ENCODE assay signal across 10 cellular contexts in the genomic region with DNA sequence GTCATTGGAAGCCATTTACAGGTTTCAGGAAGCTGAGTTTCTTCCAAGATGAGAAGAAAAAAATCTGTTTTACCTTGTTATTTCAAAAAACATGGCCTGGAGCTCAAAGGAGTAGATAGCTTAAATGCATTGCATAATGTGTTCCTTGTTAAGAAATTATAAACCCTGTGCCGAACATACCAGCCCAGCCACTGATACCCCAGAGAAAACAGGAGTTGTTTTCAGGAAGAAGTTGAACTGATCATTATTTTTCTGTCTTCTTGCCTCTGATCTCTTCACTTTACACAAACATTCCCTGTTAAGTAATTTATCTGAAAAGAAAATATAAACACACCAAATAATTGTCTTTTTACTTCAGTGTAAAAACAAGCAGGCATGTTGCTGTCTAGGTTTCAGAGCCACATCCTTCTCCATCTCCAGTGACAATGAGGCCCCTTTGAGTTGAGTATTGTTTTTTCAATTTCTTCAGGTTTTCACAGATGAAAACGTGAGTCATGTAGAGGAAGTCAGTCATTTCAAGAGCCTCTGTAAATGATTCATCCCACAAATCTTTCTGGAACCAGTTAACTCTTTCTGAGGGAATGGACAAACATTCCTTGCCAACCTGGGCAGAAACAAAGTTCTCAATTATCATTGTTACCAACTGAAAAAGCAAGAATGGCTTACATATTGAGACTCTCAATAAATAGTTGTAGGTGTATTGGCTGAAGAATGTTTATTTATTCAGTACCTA.
DNase-seq lines count a peak whose midpoint lies in the region; ATAC-seq, FAIRE-seq and TF ChIP-seq lines count a peak whose summit lies in the region.
"Had no signal": no experiment of that assay in that cellular context is flagged by ENCODE, and none has a peak within 500 bp of the region (broad histone marks: within the 10 kb centered on the region; RNA-seq: fewer than 3 reads in every experiment).

No MANE protein-coding gene starts in this region.

- H3K9me2 ChIP-seq in hepatocyte (replicated peaks; ENCODE audit: insufficient read depth) = no peaks in the 10 kb centered on the region

- 3% methylated on average over 2 of the region's 2 CpGs for WGBS in A549 (ENCODE audit: missing lambda C conversion rate)
- 20% methylated on average over 2 of the region's 2 CpGs for WGBS in hepatocyte (ENCODE audit: low lambda C conversion rate, missing lambda C conversion rate)

- FAIRE-seq in A549 (lab: Jason Lieb, UNC) = peak; percentile 86

- H3K4me3 ChIP-seq in A549 (no peak overlapping the region), SJCRH30 (no peak overlapping the region), hepatocyte (no peak overlapping the region), WERI-Rb-1 (ENCODE audit: low read depth, low read length) (no peak overlapping the region), H7 (ENCODE audit: insufficient read depth, low read depth, low read length) (no peak overlapping the region)
- H3K4me3 ChIP-seq: BLaER1 had no signal

- H3K9me3 ChIP-seq in A549 = peaks cover 15% of the 10 kb centered on the region; the same call in 2 of the 3 replicates
- no peaks in the 10 kb centered on the region; the same call in 1 of the 2 replicates for H3K9me3 ChIP-seq in SJCRH30 (replicated peaks)
- no peaks in the 10 kb centered on the region for H3K9me3 ChIP-seq in hepatocyte (ENCODE audit: low read depth)
- H3K9me3 ChIP-seq in WERI-Rb-1 (ENCODE audit: severe bottlenecking) = peaks cover 9% of the 10 kb centered on the region
- H3K9me3 ChIP-seq: BLaER1 had no signal

- ATAC-seq in A549 (peak; percentile 96), HG03469 (IDR thresholded peaks at IDR 0.05; ENCODE audit: unreplicated experiment) (no peak)

- peak overlapping the region; percentile 7 for H2AFZ ChIP-seq in hepatocyte

- peak; percentile 40 to 50; a peak in 2 of 5 replicates for TF ChIP-seq EP300 in A549 (IDR thresholded peaks at IDR 0.05)

- TF ChIP-seq CTCF in A549 (IDR thresholded peaks at IDR 0.05) = no peak
- TF ChIP-seq CTCF in hepatocyte (IDR thresholded peaks at IDR 0.05; ENCODE audit: poor library complexity) = no peak
- no peak for TF ChIP-seq CTCF in WERI-Rb-1 (IDR thresholded peaks at IDR 0.05; ENCODE audit: low read depth, low read length)

- no peaks in the 10 kb centered on the region for H3K79me2 ChIP-seq in hepatocyte

- POLR2A ChIA-PET in A549 (lab: Yijun Ruan, JAX) = no interaction called here

- no peak for TF ChIP-seq POLR2A in A549 (IDR thresholded peaks at IDR 0.05; ENCODE audit: low read length)

- CTCF ChIA-PET in A549 (lab: Yijun Ruan, JAX) = interaction anchor here (0.9 to 1.6 kb wide), 3 partner anchors 41 to 443 kb away, joined by 4 to 7 read pairs (median 4); no protein-coding TSS in a partner anchor

- peak; percentile 57 to 83 for DNase-seq in A549 (ENCODE audit: low read depth in 1 of 2, low spot score in 1 of 2)
- peak; percentile 86 for DNase-seq in H4 (ENCODE audit: low spot score)
- DNase-seq in SJCRH30 = peak in 1 of 2 experiments; percentile 24
- DNase-seq in hepatocyte (ENCODE audit: low spot score) = peak; percentile 40
- DNase-seq in T-helper 9 cell = no peak
- no peak for DNase-seq in WERI-Rb-1
- no peak for DNase-seq in H7
- DNase-seq: endodermal cell had no signal

- peak; percentile 22 to 29; a peak in 2 of 5 replicates for TF ChIP-seq RAD21 in A549 (conservative IDR thresholded peaks at IDR 0.05 in 1 of 2, IDR thresholded peaks at IDR 0.05 in 1 of 2)

- H3K27me3 ChIP-seq in SJCRH30 = no peaks in the 10 kb centered on the region
- H3K27me3 ChIP-seq in hepatocyte = no peaks in the 10 kb centered on the region
- no peaks in the 10 kb centered on the region for H3K27me3 ChIP-seq in WERI-Rb-1 (ENCODE audit: insufficient read depth, low read depth, severe bottlenecking)
- no peaks in the 10 kb centered on the region for H3K27me3 ChIP-seq in H7 (ENCODE audit: control insufficient read depth, insufficient read depth, low read length)
- H3K27me3 ChIP-seq: BLaER1 had no signal

- H3K36me3 ChIP-seq in SJCRH30 (no peaks in the 10 kb centered on the region), hepatocyte (replicated peaks; ENCODE audit: insufficient read depth, low read depth) (no peaks in the 10 kb centered on the region), WERI-Rb-1 (no peaks in the 10 kb centered on the region), H7 (replicated peaks; ENCODE audit: control insufficient read depth, insufficient read depth, low read length) (no peaks in the 10 kb centered on the region)
- H3K36me3 ChIP-seq: BLaER1 had no signal

- H3K27ac ChIP-seq in A549 (peak overlapping the region; percentile 75 to 86), SJCRH30 (peak overlapping the region; percentile 60), hepatocyte (peak overlapping the region; percentile 70), WERI-Rb-1 (no peak overlapping the region)
- H3K27ac ChIP-seq: BLaER1 had no signal

- H3K4me2 ChIP-seq in A549 (peak overlapping the region; percentile 68), hepatocyte (peak overlapping the region; percentile 14)
- H3K4me2 ChIP-seq: BLaER1 had no signal

- H3K4me1 ChIP-seq in A549 (peaks cover 24% of the 10 kb centered on the region), SJCRH30 (peaks cover 21% of the 10 kb centered on the region), hepatocyte (ENCODE audit: insufficient read depth) (peaks cover 13% of the 10 kb centered on the region)
- H3K4me1 ChIP-seq: BLaER1 had no signal

- H4K20me1 ChIP-seq in hepatocyte (ENCODE audit: insufficient read depth, poor library complexity, severe bottlenecking) = no peaks in the 10 kb centered on the region
- H4K20me1 ChIP-seq: BLaER1 had no signal

TF ChIP-seq in A549, 52 proteins besides CTCF, POLR2A, EP300 and RAD21:
- TF ChIP-seq CEBPB (IDR thresholded peaks at IDR 0.05) = peak; percentile 73 to 75; a peak in 3 of 4 replicates
- peak; percentile 61 to 71; a peak in 4 of 5 replicates for TF ChIP-seq JUN (IDR thresholded peaks at IDR 0.05)
- TF ChIP-seq SMC3 (IDR thresholded peaks at IDR 0.05) = no peak
- no peak for TF ChIP-seq MAZ (IDR thresholded peaks at IDR 0.05; ENCODE audit: borderline replicate concordance, low read depth, low read length)
- no peak for TF ChIP-seq RFX5 (IDR thresholded peaks at IDR 0.05)
- TF ChIP-seq FOSL2 (IDR thresholded peaks at IDR 0.05) = peak; percentile 90
- peak; percentile 97 for TF ChIP-seq FOSL2 (CRISPR knock-in tag; IDR thresholded peaks at IDR 0.05)
- TF ChIP-seq JUNB (IDR thresholded peaks at IDR 0.05) = peak; percentile 76
- TF ChIP-seq GATA3 (IDR thresholded peaks at IDR 0.05; ENCODE audit: borderline replicate concordance) = peak; percentile 80; the same call in 1 of the 2 replicates
- TF ChIP-seq, protein P1, sequence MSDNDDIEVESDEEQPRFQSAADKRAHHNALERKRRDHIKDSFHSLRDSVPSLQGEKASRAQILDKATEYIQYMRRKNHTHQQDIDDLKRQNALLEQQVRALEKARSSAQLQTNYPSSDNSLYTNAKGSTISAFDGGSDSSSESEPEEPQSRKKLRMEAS (IDR thresholded peaks at IDR 0.05) = peak; percentile 43; the same call in 1 of the 2 replicates
- TF ChIP-seq, protein P2, sequence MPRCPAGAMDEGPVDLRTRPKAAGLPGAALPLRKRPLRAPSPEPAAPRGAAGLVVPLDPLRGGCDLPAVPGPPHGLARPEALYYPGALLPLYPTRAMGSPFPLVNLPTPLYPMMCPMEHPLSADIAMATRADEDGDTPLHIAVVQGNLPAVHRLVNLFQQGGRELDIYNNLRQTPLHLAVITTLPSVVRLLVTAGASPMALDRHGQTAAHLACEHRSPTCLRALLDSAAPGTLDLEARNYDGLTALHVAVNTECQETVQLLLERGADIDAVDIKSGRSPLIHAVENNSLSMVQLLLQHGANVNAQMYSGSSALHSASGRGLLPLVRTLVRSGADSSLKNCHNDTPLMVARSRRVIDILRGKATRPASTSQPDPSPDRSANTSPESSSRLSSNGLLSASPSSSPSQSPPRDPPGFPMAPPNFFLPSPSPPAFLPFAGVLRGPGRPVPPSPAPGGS (IDR thresholded peaks at IDR 0.05) = peak; percentile 71; the same call in 2 of the 3 replicates

Comparison
In these comparisons a context has a peak if more than half of its experiments do, and no peak if none do; other contexts are left out.
1. DNase-seq: peak in A549 (2 of 2), H4 (single experiment) and hepatocyte (single experiment); none in T-helper 9 cell (single experiment), WERI-Rb-1 (single experiment) and H7 (single experiment).